10 cellular contexts compared by ENCODE assay signal in genomic region chr10:8061274-8062211, GRCh38. TPM values are rescaled to one million over a fixed set of nuclear protein-coding genes. Genes with fewer than 3 reads are reported as not detected.
DNase-seq lines count a peak whose midpoint lies in the region; ATAC-seq and TF ChIP-seq lines count a peak whose summit lies in the region.
"Had no signal": no experiment of that assay in that cellular context is flagged by ENCODE, and none has a peak within 500 bp of the region (broad histone marks: within the 10 kb centered on the region; RNA-seq: fewer than 3 reads in every experiment).

No MANE protein-coding gene starts in this region.

- H3K4me3 Mint-ChIP-seq in CD4-positive, alpha-beta T cell: peak overlapping the region; percentile 94
- peak overlapping the region; percentile 81 to 100 (median 92) for H3K4me3 Mint-ChIP-seq in naive thymus-derived CD8-positive, alpha-beta T cell

- peaks cover 89% of the 10 kb centered on the region for H3K4me1 ChIP-seq in HUES64 (ENCODE audit: insufficient read depth, low read length)
- no peaks in the 10 kb centered on the region for H3K4me1 ChIP-seq in tibial artery

- H3K9me3 Mint-ChIP-seq in CD4-positive, alpha-beta T cell: no peaks in the 10 kb centered on the region
- H3K9me3 Mint-ChIP-seq in naive thymus-derived CD8-positive, alpha-beta T cell: no peaks in the 10 kb centered on the region

- H3K27ac Mint-ChIP-seq in CD4-positive, alpha-beta T cell: peak overlapping the region; percentile 97
- H3K27ac Mint-ChIP-seq in naive thymus-derived CD8-positive, alpha-beta T cell: peak overlapping the region; percentile 93 to 99 (median 98)

- H3K4me3 ChIP-seq in HUES64 (ENCODE audit: low read length) (0 out of 2 replicates have a peak overlapping the region, but pooled peaks have one; percentile 29), tibial artery (no peak overlapping the region)
- H3K4me3 ChIP-seq: left ventricle myocardium inferior had no signal

- POLR2A ChIA-PET in CD4-positive, alpha-beta T cell (lab: Charles Lee): interaction anchor here (0.6 to 4.4 kb wide), 20 partner anchors 8 to 383 kb away, joined by 3 to 64 read pairs (median 7); no protein-coding TSS in a partner anchor
- POLR2A ChIA-PET in naive thymus-derived CD8-positive, alpha-beta T cell (lab: Charles Lee): interaction anchor here (0.6 to 4.1 kb wide), 11 partner anchors 10 to 1035 kb away, joined by 3 to 20 read pairs (median 3); partner anchors contain the start of genes ATP5F1C and KIN

- CTCF ChIA-PET in CD4-positive, alpha-beta T cell (lab: Charles Lee): interaction anchor here (0.7 to 1.2 kb wide), 2 partner anchors 8 to 355 kb away, joined by 3 read pairs; no protein-coding TSS in a partner anchor

- no peak for TF ChIP-seq CTCF in CD4-positive, alpha-beta T cell (IDR thresholded peaks at IDR 0.05)
- no peak for TF ChIP-seq CTCF in tibial artery (IDR thresholded peaks at IDR 0.05)

- peaks cover 94% of the 10 kb centered on the region for H3K4me1 Mint-ChIP-seq in CD4-positive, alpha-beta T cell (ENCODE audit: low read depth)
- peaks cover 45 to 95% (median 89%) of the 10 kb centered on the region in 4 donors for H3K4me1 Mint-ChIP-seq in naive thymus-derived CD8-positive, alpha-beta T cell

- H3K36me3 Mint-ChIP-seq in CD4-positive, alpha-beta T cell (ENCODE audit: low read depth): peaks cover 93% of the 10 kb centered on the region
- H3K36me3 Mint-ChIP-seq in naive thymus-derived CD8-positive, alpha-beta T cell: peaks cover 0 to 60% (median 23%) of the 10 kb centered on the region in 3 donors

- H3K27ac ChIP-seq in CD4-positive, alpha-beta T cell (ENCODE audit: low read depth, low read length): peak overlapping the region; percentile 76
- H3K27ac ChIP-seq in HUES64 (ENCODE audit: low read depth, low read length): no peak overlapping the region
- H3K27ac ChIP-seq in tibial artery: no peak overlapping the region
- H3K27ac ChIP-seq: left ventricle myocardium inferior had no signal

- peak in 5 of 10 experiments; percentile 40 to 59 (median 46) for DNase-seq in CD4-positive, alpha-beta T cell
- DNase-seq in activated gamma-delta T cell treated with Interleukin-2 at 50 U/mL for 16 hours (peak; percentile 61), tibial artery (no peak), SKM-1 (lab: John Stamatoyannopoulos, UW; ENCODE audit: unreplicated experiment) (no peak)
- DNase-seq in naive thymus-derived CD8-positive, alpha-beta T cell: peak in 6 of 10 donors; percentile 50 to 75 (median 68)
- DNase-seq: Kasumi-1, left ventricle myocardium inferior had no signal

- no peaks in the 10 kb centered on the region for H3K9me3 ChIP-seq in CD4-positive, alpha-beta T cell (ENCODE audit: control insufficient read depth, low read length)
- H3K9me3 ChIP-seq in HUES64 (ENCODE audit: insufficient read depth, low read depth, low read length) (no peaks in the 10 kb centered on the region), tibial artery (no peaks in the 10 kb centered on the region)
- H3K9me3 ChIP-seq: left ventricle myocardium inferior had no signal

- 36% methylated on average over 17 of the region's 17 CpGs for WGBS in HUES64

- no peak overlapping the region for H3K9ac ChIP-seq in HUES64 (ENCODE audit: low read depth, low read length)

- no peaks in the 10 kb centered on the region for H3K27me3 ChIP-seq in CD4-positive, alpha-beta T cell (ENCODE audit: control insufficient read depth, insufficient read depth, low read length)
- H3K27me3 ChIP-seq in HUES64 (ENCODE audit: insufficient read depth, low read length) (peaks cover 98% of the 10 kb centered on the region), tibial artery (peaks cover 0 to 71% of the 10 kb centered on the region in 2 donors)

- intact Hi-C loops in CD4-positive, alpha-beta T cell (cut with DNase I, micrococcal nuclease): loop anchor here (2.0 to 5.0 kb wide), 3 partner anchors 13 to 269 kb away; no protein-coding TSS in a partner anchor
- intact Hi-C loops in tibial artery (cut with DNase I; ENCODE audit: low total_unique reads): no loop called here

- peak; percentile 58 for ATAC-seq in CD4-positive, alpha-beta T cell (ENCODE audit: poor library complexity)
- peak; percentile 65 to 73 for ATAC-seq in naive thymus-derived CD8-positive, alpha-beta T cell
- ATAC-seq in GM19324 (IDR thresholded peaks at IDR 0.05; ENCODE audit: low FRiP score, unreplicated experiment): no peak
- ATAC-seq in GM21447 (IDR thresholded peaks at IDR 0.05; ENCODE audit: unreplicated experiment): no peak

- no peaks in the 10 kb centered on the region for H3K27me3 Mint-ChIP-seq in CD4-positive, alpha-beta T cell
- peaks cover 0 to under 1% (median 0%) of the 10 kb centered on the region in 5 donors for H3K27me3 Mint-ChIP-seq in naive thymus-derived CD8-positive, alpha-beta T cell

- no peaks in the 10 kb centered on the region for H3K36me3 ChIP-seq in HUES64 (ENCODE audit: insufficient read depth, low read length)
- H3K36me3 ChIP-seq in tibial artery: no peaks in the 10 kb centered on the region
- H3K36me3 ChIP-seq: left ventricle myocardium inferior had no signal

RNA-seq across cellular contexts. Expression of gene GATA3, which starts 7.1 kb away (rescaled TPM):
- 100 to 1,000 TPM; 128 to 141 TPM for total RNA-seq in CD4-positive, alpha-beta T cell
- 1.3 TPM for polyA plus RNA-seq in HUES64 (2013, experiment 1 of 2)
- 1.6 TPM for polyA plus RNA-seq in HUES64 (2013, experiment 2 of 2)
- total RNA-seq in naive thymus-derived CD8-positive, alpha-beta T cell: 10 to 100 TPM; 23.5 to 23.9 TPM
- 10 to 100 TPM; 20.5 to 27.7 (median 23.9) TPM for polyA plus RNA-seq in naive thymus-derived CD8-positive, alpha-beta T cell

Comparison
In these comparisons a context has a peak if more than half of its experiments do, and no peak if none do; other contexts are left out.
1. ATAC-seq: peak in CD4-positive, alpha-beta T cell (single experiment) and naive thymus-derived CD8-positive, alpha-beta T cell (2 of 2); none in GM19324 (single experiment) and GM21447 (single experiment).
2. DNase-seq: peak in activated gamma-delta T cell treated with Interleukin-2 at 50 U/mL for 16 hours (single experiment) and naive thymus-derived CD8-positive, alpha-beta T cell (6 of 10); none in tibial artery (0 of 2) and SKM-1 (single experiment).
3. RNA of gene GATA3, which starts 7.1 kb away (total RNA-seq): 128 to 141 TPM in CD4-positive, alpha-beta T cell; 23.5 to 23.9 TPM in naive thymus-derived CD8-positive, alpha-beta T cell; every median in the first group is over 4 times any median in the second.